Comparison of ENCODE assay signal across 9 cellular contexts in the genomic region with DNA sequence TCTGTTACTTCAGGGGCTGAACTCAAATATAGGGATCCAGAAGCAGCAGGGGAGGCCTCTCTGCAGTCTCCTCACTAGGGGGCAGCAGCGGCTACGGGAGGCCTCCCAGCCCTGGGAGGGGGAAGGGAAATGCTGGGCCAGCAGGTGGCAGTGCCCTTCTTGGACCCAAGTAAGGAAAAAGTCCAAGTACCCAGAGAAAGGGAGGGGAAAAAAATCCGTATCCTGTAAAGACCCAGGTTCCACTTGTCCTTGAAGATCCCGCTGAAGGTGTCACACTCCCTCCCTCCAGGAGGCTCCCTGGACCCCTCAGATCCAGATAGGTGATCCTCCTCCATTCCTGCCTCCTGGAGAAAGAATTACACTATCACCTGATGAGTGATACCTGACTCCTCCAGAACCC. TPM values are rescaled to one million over a fixed set of nuclear protein-coding genes. Genes with fewer than 3 reads are reported as not detected.
DNase-seq lines count a peak whose midpoint lies in the region; ATAC-seq and TF ChIP-seq lines count a peak whose summit lies in the region.
"Had no signal": no experiment of that assay in that cellular context is flagged by ENCODE, and none has a peak within 500 bp of the region (broad histone marks: within the 10 kb centered on the region; RNA-seq: fewer than 3 reads in every experiment).

No MANE protein-coding gene starts in this region.

- H3K27me3 Mint-ChIP-seq in activated T-cell treated with anti-CD3 and anti-CD28 coated beads, Interleukin-2, amount 50 U/mL, for 24 hours = no peaks in the 10 kb centered on the region
- H3K27me3 Mint-ChIP-seq: activated naive CD4-positive, alpha-beta T cell treated with anti-CD3 and anti-CD28 coated beads, Interleukin-2, amount 50 U/mL, for 24 hours had no signal

- H3K79me2 ChIP-seq in neural cell (replicated peaks; ENCODE audit: insufficient read depth, low read length) = no peaks in the 10 kb centered on the region

- DNase-seq in DMS79 treated with DMSO at 0.1 percent for 48 hours (lab: John Stamatoyannopoulos, UW) (peak; percentile 85), LHCN-M2 (ENCODE audit: low read depth) (peak; percentile 67), Peyer's patch (peak; percentile 73 to 93 (median 93)), fibroblast of gingiva (ENCODE audit: low read depth) (peak; percentile 39), substantia nigra (lab: John Stamatoyannopoulos, UW) (peak in 47 of 49 donors; percentile 14 to 83 (median 66))
- peak; percentile 82 for DNase-seq in activated T-cell treated with anti-CD3 and anti-CD28 coated beads, Interleukin-2, amount 50 U/mL, for 24 hours

- H2AFZ ChIP-seq in neural cell (ENCODE audit: low read depth, low read length) = no peak overlapping the region

- H3K27me3 ChIP-seq in Peyer's patch (no peaks in the 10 kb centered on the region), neural cell (ENCODE audit: insufficient read depth, low read depth, low read length) (no peaks in the 10 kb centered on the region)

- peak in 1 of 2 donors; percentile 20 for TF ChIP-seq POLR2A in Peyer's patch (IDR thresholded peaks at IDR 0.05)

- no peak overlapping the region for H3K4me3 Mint-ChIP-seq in activated T-cell treated with anti-CD3 and anti-CD28 coated beads, Interleukin-2, amount 50 U/mL, for 24 hours
- H3K4me3 Mint-ChIP-seq: activated naive CD4-positive, alpha-beta T cell treated with anti-CD3 and anti-CD28 coated beads, Interleukin-2, amount 50 U/mL, for 24 hours had no signal

- no peak for ATAC-seq in HG02678 (IDR thresholded peaks at IDR 0.05; ENCODE audit: unreplicated experiment)

- H3K4me2 ChIP-seq in neural cell (ENCODE audit: low read length) = no peak overlapping the region

- no peak overlapping the region for H3K27ac ChIP-seq in Peyer's patch
- no peak overlapping the region for H3K27ac ChIP-seq in neural cell (ENCODE audit: low read length)
- H3K27ac ChIP-seq in substantia nigra (ENCODE audit: low read depth, low read length, poor library complexity, severe bottlenecking) = no peak overlapping the region

- H3K36me3 ChIP-seq in Peyer's patch (no peaks in the 10 kb centered on the region), neural cell (ENCODE audit: insufficient read depth, low read length) (no peaks in the 10 kb centered on the region)

- H3K27ac Mint-ChIP-seq in activated T-cell treated with anti-CD3 and anti-CD28 coated beads, Interleukin-2, amount 50 U/mL, for 24 hours = no peak overlapping the region
- H3K27ac Mint-ChIP-seq: activated naive CD4-positive, alpha-beta T cell treated with anti-CD3 and anti-CD28 coated beads, Interleukin-2, amount 50 U/mL, for 24 hours had no signal

- TF ChIP-seq CTCF in Peyer's patch (IDR thresholded peaks at IDR 0.05) (peak; percentile 70 to 99 (median 93)), neural cell (IDR thresholded peaks at IDR 0.05; ENCODE audit: poor library complexity, severe bottlenecking) (peak; percentile 98)

- H3K9me2 ChIP-seq in neural cell (ENCODE audit: insufficient read depth, low read length) = no peaks in the 10 kb centered on the region

- H3K9me3 Mint-ChIP-seq in activated T-cell treated with anti-CD3 and anti-CD28 coated beads, Interleukin-2, amount 50 U/mL, for 24 hours = no peaks in the 10 kb centered on the region
- H3K9me3 Mint-ChIP-seq: activated naive CD4-positive, alpha-beta T cell treated with anti-CD3 and anti-CD28 coated beads, Interleukin-2, amount 50 U/mL, for 24 hours had no signal

- peaks cover 2% of the 10 kb centered on the region for H3K4me1 Mint-ChIP-seq in activated T-cell treated with anti-CD3 and anti-CD28 coated beads, Interleukin-2, amount 50 U/mL, for 24 hours (ENCODE audit: low read depth)
- H3K4me1 Mint-ChIP-seq: activated naive CD4-positive, alpha-beta T cell treated with anti-CD3 and anti-CD28 coated beads, Interleukin-2, amount 50 U/mL, for 24 hours had no signal

- no peak overlapping the region for H3K9ac ChIP-seq in neural cell (ENCODE audit: low read length)

- no peaks in the 10 kb centered on the region for H3K36me3 Mint-ChIP-seq in activated T-cell treated with anti-CD3 and anti-CD28 coated beads, Interleukin-2, amount 50 U/mL, for 24 hours (ENCODE audit: low read depth)
- H3K36me3 Mint-ChIP-seq: activated naive CD4-positive, alpha-beta T cell treated with anti-CD3 and anti-CD28 coated beads, Interleukin-2, amount 50 U/mL, for 24 hours had no signal

- TF ChIP-seq EP300 in neural cell (conservative IDR thresholded peaks at IDR 0.05; ENCODE audit: poor library complexity, severe bottlenecking) = no peak

- H3K4me3 ChIP-seq in Peyer's patch (no peak overlapping the region), neural cell (ENCODE audit: low read length) (no peak overlapping the region)

- peak; percentile 94 for TF ChIP-seq RAD21 in neural cell (conservative IDR thresholded peaks at IDR 0.05)

- no peaks in the 10 kb centered on the region for H3F3A ChIP-seq in neural cell (ENCODE audit: insufficient read depth, low read length, poor library complexity, severe bottlenecking)

- no peaks in the 10 kb centered on the region for H4K20me1 ChIP-seq in neural cell (ENCODE audit: insufficient read depth)

- H3K4me1 ChIP-seq in Peyer's patch = no peaks in the 10 kb centered on the region

- H3K9me3 ChIP-seq in Peyer's patch (no peaks in the 10 kb centered on the region), neural cell (ENCODE audit: low read length) (no peaks in the 10 kb centered on the region)

TF ChIP-seq in neural cell, 6 proteins besides CTCF, POLR2A, EP300 and RAD21:
- TF ChIP-seq EZH2 (IDR thresholded peaks at IDR 0.05; ENCODE audit: borderline replicate concordance, insufficient read depth, low read length, poor library complexity, severe bottlenecking) (no peak), SMC3 (conservative IDR thresholded peaks at IDR 0.05; ENCODE audit: poor library complexity) (peak; percentile 98)

RNA-seq across cellular contexts. Expression of a gene that starts 14.1 kb away (rescaled TPM):
- 0.46 and 0.64 TPM in 2 replicates for total RNA-seq in LHCN-M2 (2014; rRNA removed)
- polyA plus RNA-seq in LHCN-M2 (2012) = 2.2 TPM
- 10 to 100 TPM; 22.0 to 40.0 (median 30.9) TPM for total RNA-seq in Peyer's patch
- polyA plus RNA-seq in neural cell = 1.4 and 2.9 TPM in 2 replicates
- 2.5 and 3.2 TPM in 2 replicates for polyA minus RNA-seq in neural cell

RNA-seq across cellular contexts. Expression of a gene that starts 21.0 kb away (rescaled TPM):
- total RNA-seq in LHCN-M2 (2014; rRNA removed) (not detected in 2 replicates), Peyer's patch (not detected)
- not detected for polyA plus RNA-seq in LHCN-M2 (2012)
- 7.7 and 11.7 TPM in 2 replicates for polyA plus RNA-seq in neural cell
- polyA minus RNA-seq in neural cell = 4.4 TPM in 2 replicates

Comparison
In these comparisons a context has a peak if more than half of its experiments do, and no peak if none do; other contexts are left out.
1. DNase-seq: peak in every context shown above with its lines; median percentile 93 in Peyer's patch; 85 in DMS79 treated with DMSO at 0.1 percent for 48 hours; 82 in activated T-cell treated with anti-CD3 and anti-CD28 coated beads, Interleukin-2, amount 50 U/mL, for 24 hours; 67 in LHCN-M2; 66 in substantia nigra; 39 in fibroblast of gingiva.
2. RNA of a gene that starts 14.1 kb away (total RNA-seq): 22.0 to 40.0 TPM in Peyer's patch; 0.46 to 0.64 TPM in LHCN-M2; every median in the first group is over 10 times any median in the second.